ENCODE assay signal across 9 cellular contexts in genomic region chr7:102426268-102427031, GRCh38. TPM values are rescaled to one million over a fixed set of nuclear protein-coding genes. Genes with fewer than 3 reads are reported as not detected.
A peak's percentile ranks its signal among the peaks of the same experiment; 100 is the strongest.
DNase-seq lines count a peak whose midpoint lies in the region; ATAC-seq and TF ChIP-seq lines count a peak whose summit lies in the region.
"Had no signal": no experiment of that assay in that cellular context is flagged by ENCODE, and none has a peak within 500 bp of the region (broad histone marks: within the 10 kb centered on the region; RNA-seq: fewer than 3 reads in every experiment).

No MANE protein-coding gene starts in this region.

- peak; percentile 41 for ATAC-seq in HG02870 (IDR thresholded peaks at IDR 0.05; ENCODE audit: unreplicated experiment)

- H3K4me3 ChIP-seq in adrenal gland (no peak overlapping the region), spleen (peak overlapping the region in 5 of 8 donors; percentile 12 to 63 (median 19))

- H3K9me3 ChIP-seq in adrenal gland (replicated peaks in 1 of 3) (no peaks in the 10 kb centered on the region), spleen (no peaks in the 10 kb centered on the region)

- H3K4me1 ChIP-seq in adrenal gland (replicated peaks in 1 of 2) (peaks cover 0 to 5% of the 10 kb centered on the region in 2 donors), spleen (peaks cover 40 to 100% (median 83%) of the 10 kb centered on the region in 6 donors)

- DNase-seq in GM13977 (ENCODE audit: low spot score) (peak; percentile 82), T follicular helper cell (ENCODE audit: low read depth) (peak; percentile 33), adrenal gland (no peak), spleen (peak; percentile 94), putamen (ENCODE audit: low spot score) (no peak), NCI-H1092 treated with DMSO at 0.1 percent for 48 hours (lab: John Stamatoyannopoulos, UW) (no peak), A172 (ENCODE audit: low spot score) (no peak)

- H3K27me3 ChIP-seq in adrenal gland (no peaks in the 10 kb centered on the region), spleen (replicated peaks in 1 of 7) (no peaks in the 10 kb centered on the region)

- intact Hi-C loops in adrenal gland (cut with DNase I) (no loop called here), spleen (cut with DNase I; ENCODE audit: low total_unique reads) (no loop called here)

- no peak for TF ChIP-seq POLR2A in adrenal gland (IDR thresholded peaks at IDR 0.05)
- no peak for TF ChIP-seq POLR2A in spleen (IDR thresholded peaks at IDR 0.05)

- 77 to 82% (median 80%) methylated on average over 16 of the region's 16 CpGs for WGBS in adrenal gland, 4 donors
- WGBS in spleen, 5 donors: 26 to 38% (median 31%) methylated on average over 13 to 16 of the region's 16 CpGs

- TF ChIP-seq CTCF in GM13977 (IDR thresholded peaks at IDR 0.05; ENCODE audit: extremely low read depth, insufficient read depth, missing control alignments): no peak
- TF ChIP-seq CTCF in adrenal gland (IDR thresholded peaks at IDR 0.05): no peak
- TF ChIP-seq CTCF in spleen (IDR thresholded peaks at IDR 0.05 in 8 of 11, conservative IDR thresholded peaks at IDR 0.05 in 3 of 11): no peak

- H3K36me3 ChIP-seq in adrenal gland (replicated peaks in 1 of 2): peaks cover 0 to 39% of the 10 kb centered on the region in 2 donors
- peaks cover 0 to 57% (median 7%) of the 10 kb centered on the region in 6 donors for H3K36me3 ChIP-seq in spleen

- H3K27ac ChIP-seq in adrenal gland: peak overlapping the region in 3 of 5 donors; percentile 16 to 75 (median 68)
- H3K27ac ChIP-seq in spleen: peak overlapping the region; percentile 91 to 99 (median 98)
- H3K27ac ChIP-seq: epithelial cell of prostate had no signal

- in situ Hi-C loops in GM13977 (cut with MboI; ENCODE audit: low pct_unique_long_range_greater_than_20kb, low sequenced_read_pairs, unreplicated experiment): no loop called here

RNA-seq across cellular contexts. Expression of gene ORAI2, which starts 6.9 kb away (rescaled TPM):
- total RNA-seq in adrenal gland: 100 to 1,000 TPM in 1 of 8 donors, 10 to 100 TPM in 7; 25.7 to 110 (median 43.1) TPM
- polyA plus RNA-seq in adrenal gland: 10 to 100 TPM in 1 of 3 donors, 1 to 10 TPM in 2; 7.0 to 12.7 (median 7.0) TPM
- 100 to 1,000 TPM in 3 of 7 donors, 10 to 100 TPM in 4; 75.3 to 146 (median 90.5) TPM for total RNA-seq in spleen
- polyA plus RNA-seq in spleen: 10 to 100 TPM; 31.5 to 74.4 (median 35.4) TPM
- 67.6 and 77.9 TPM in 2 replicates for total RNA-seq in A172 (2014; rRNA removed; shearing (Covaris generic))

RNA-seq across cellular contexts. Expression of gene PRKRIP1, which starts 30.3 kb away (rescaled TPM):
- 10 to 100 TPM; 19.4 to 54.7 (median 31.1) TPM for total RNA-seq in adrenal gland
- 100 to 1,000 TPM in 1 of 3 donors, 10 to 100 TPM in 2; 27.7 to 114 (median 65.9) TPM for polyA plus RNA-seq in adrenal gland
- 10 to 100 TPM; 25.0 to 33.4 (median 28.8) TPM for total RNA-seq in spleen
- 10 to 100 TPM; 27.4 to 45.7 (median 43.6) TPM for polyA plus RNA-seq in spleen
- 27.1 and 33.5 TPM in 2 replicates for total RNA-seq in A172 (2014; rRNA removed; shearing (Covaris generic))

RNA-seq across cellular contexts. Expression of gene ALKBH4, which starts 38.2 kb away (rescaled TPM):
- total RNA-seq in adrenal gland (10 to 100 TPM; 12.1 to 37.4 (median 12.8) TPM), spleen (10 to 100 TPM in 6 of 7 donors, 1 to 10 TPM in 1; 9.6 to 15.1 (median 10.7) TPM)
- polyA plus RNA-seq in adrenal gland (1 to 10 TPM; 6.0 to 9.2 (median 9.1) TPM), spleen (10 to 100 TPM in 1 of 3 donors, 1 to 10 TPM in 2; 9.0 to 11.1 (median 9.2) TPM)
- 15.3 and 20.8 TPM in 2 replicates for total RNA-seq in A172 (2014; rRNA removed; shearing (Covaris generic))

RNA-seq across cellular contexts. Expression of gene LRWD1, which starts 38.3 kb away (rescaled TPM):
- 10 to 100 TPM; 13.0 to 48.9 (median 25.1) TPM for total RNA-seq in adrenal gland
- polyA plus RNA-seq in adrenal gland: 10 to 100 TPM in 2 of 3 donors, 1 to 10 TPM in 1; 7.3 to 24.5 (median 22.9) TPM
- total RNA-seq in spleen: 10 to 100 TPM; 19.9 to 42.2 (median 24.1) TPM
- polyA plus RNA-seq in spleen: 10 to 100 TPM; 22.1 to 37.3 (median 33.7) TPM
- total RNA-seq in A172 (2014; rRNA removed; shearing (Covaris generic)): 43.6 and 52.0 TPM in 2 replicates

RNA-seq across cellular contexts. Expression of gene POLR2J, which starts 52.3 kb away (rescaled TPM):
- total RNA-seq in adrenal gland (10 to 100 TPM; 15.0 to 63.5 (median 52.5) TPM), spleen (10 to 100 TPM in 6 of 7 donors, 1 to 10 TPM in 1; 8.4 to 34.5 (median 30.8) TPM)
- polyA plus RNA-seq in adrenal gland (100 to 1,000 TPM in 2 of 3 donors, 10 to 100 TPM in 1; 75.8 to 295 (median 172) TPM), spleen (10 to 100 TPM; 95.6 to 98.8 (median 96.4) TPM)
- 45.6 and 52.1 TPM in 2 replicates for total RNA-seq in A172 (2014; rRNA removed; shearing (Covaris generic))

Comparison
In these comparisons a context has a peak if more than half of its experiments do, and no peak if none do; other contexts are left out.
1. DNase-seq: peak in GM13977 (single experiment), T follicular helper cell (single experiment) and spleen (single experiment); none in adrenal gland (0 of 7), putamen (single experiment), NCI-H1092 treated with DMSO at 0.1 percent for 48 hours (single experiment) and A172 (single experiment).
2. H3K4me3 ChIP-seq: peak in spleen (5 of 8); none in adrenal gland (0 of 4).